Comparison of ENCODE assay signal across 1 cellular context in genomic region chr18:25282922-25283703, GRCh38.
TF ChIP-seq lines count a peak whose summit lies in the region.

No MANE protein-coding gene starts in this region.

TF ChIP-seq in WTC11, 78 proteins besides CTCF, POLR2A, EP300 and RAD21 (continued from another document):
- TF ChIP-seq AFF4 (CRISPR knock-in tag; IDR thresholded peaks at IDR 0.05; ENCODE audit: borderline replicate concordance) (no peak), IRF1 (CRISPR knock-in tag; IDR thresholded peaks at IDR 0.05) (no peak), SOX15 (CRISPR knock-in tag; IDR thresholded peaks at IDR 0.05) (no peak), FOXP4 (CRISPR knock-in tag; IDR thresholded peaks at IDR 0.05) (no peak), ZNF416 (CRISPR knock-in tag; IDR thresholded peaks at IDR 0.05) (no peak), ZSCAN18 (CRISPR knock-in tag; IDR thresholded peaks at IDR 0.05) (no peak), ZNF317 (CRISPR knock-in tag; IDR thresholded peaks at IDR 0.05; ENCODE audit: borderline replicate concordance, low read depth) (no peak), RELA (CRISPR knock-in tag; IDR thresholded peaks at IDR 0.05; ENCODE audit: borderline replicate concordance) (no peak), SMAD3 (CRISPR knock-in tag; IDR thresholded peaks at IDR 0.05; ENCODE audit: borderline replicate concordance) (no peak), ERG (CRISPR knock-in tag; IDR thresholded peaks at IDR 0.05) (no peak), MLX (CRISPR knock-in tag; IDR thresholded peaks at IDR 0.05) (no peak), STAT6 (CRISPR knock-in tag; conservative IDR thresholded peaks at IDR 0.05; ENCODE audit: low read depth) (no peak)
